In genomic region chr6:36118550-36119107, GRCh38 we compare ENCODE assay signal across 8 cellular contexts. TPM values are rescaled to one million over a fixed set of nuclear protein-coding genes. Genes with fewer than 3 reads are reported as not detected.
DNase-seq lines count a peak whose midpoint lies in the region; ATAC-seq lines count a peak whose summit lies in the region.

No MANE protein-coding gene starts in this region.

- H3K4me1 Mint-ChIP-seq in central memory CD8-positive, alpha-beta T cell = peaks cover 89% of the 10 kb centered on the region

- peak; percentile 70 for ATAC-seq in central memory CD8-positive, alpha-beta T cell (replicated peaks; ENCODE audit: extremely low read depth, poor library complexity, severe bottlenecking)
- no peak for ATAC-seq in HG03159 (IDR thresholded peaks at IDR 0.05; ENCODE audit: unreplicated experiment)

- H3K9me3 Mint-ChIP-seq in central memory CD8-positive, alpha-beta T cell = no peaks in the 10 kb centered on the region

- DNase-seq in Daoy (ENCODE audit: low read depth) (peak; percentile 42), T1000 (lab: John Stamatoyannopoulos, UW) (peak; percentile 15), renal cortical epithelial cell (ENCODE audit: low read depth) (peak; percentile 71), epidermal melanocyte (ENCODE audit: insufficient read length, low spot score) (no peak), NCI-H1092 (lab: John Stamatoyannopoulos, UW) (no peak), GM19240 (ENCODE audit: insufficient read length, low spot score) (no peak)
- DNase-seq in central memory CD8-positive, alpha-beta T cell (ENCODE audit: low spot score in 2 of 2) = peak; percentile 45 to 68

- H3K36me3 Mint-ChIP-seq in central memory CD8-positive, alpha-beta T cell (ENCODE audit: insufficient read depth) = peaks cover 16% of the 10 kb centered on the region

- H3K4me3 Mint-ChIP-seq in central memory CD8-positive, alpha-beta T cell = peak overlapping the region; percentile 19

- H3K27ac Mint-ChIP-seq in central memory CD8-positive, alpha-beta T cell (ENCODE audit: low read depth) = peak overlapping the region; percentile 99

- no peaks in the 10 kb centered on the region for H3K27me3 Mint-ChIP-seq in central memory CD8-positive, alpha-beta T cell

RNA-seq across cellular contexts. Expression of gene MAPK13, which starts 11.7 kb away (rescaled TPM):
- total RNA-seq in Daoy (2014; rRNA removed; shearing (Covaris generic)) = 0.18 and 0.46 TPM in 2 replicates
- total RNA-seq in renal cortical epithelial cell = 17.2 and 29.5 TPM in 2 replicates

Comparison
In these comparisons a context has a peak if more than half of its experiments do, and no peak if none do; other contexts are left out.
1. DNase-seq: peak in Daoy (single experiment), T1000 (single experiment), central memory CD8-positive, alpha-beta T cell (2 of 2) and renal cortical epithelial cell (single experiment); none in epidermal melanocyte (single experiment), NCI-H1092 (single experiment) and GM19240 (single experiment).
2. RNA of gene MAPK13, which starts 11.7 kb away (total RNA-seq): 17.2 to 29.5 TPM in renal cortical epithelial cell; 0.18 to 0.46 TPM in Daoy; every median in the first group is over 10 times any median in the second.